ENCODE assay signal across 27 cellular contexts in genomic region chr4:40607224-40607623, GRCh38. TPM values are rescaled to one million over a fixed set of nuclear protein-coding genes. Genes with fewer than 3 reads are reported as not detected.
DNase-seq lines count a peak whose midpoint lies in the region; ATAC-seq, FAIRE-seq and TF ChIP-seq lines count a peak whose summit lies in the region.
"Had no signal": no experiment of that assay in that cellular context is flagged by ENCODE, and none has a peak within 500 bp of the region (broad histone marks: within the 10 kb centered on the region; RNA-seq: fewer than 3 reads in every experiment).

No MANE protein-coding gene starts in this region.

- WGBS in A549 (ENCODE audit: missing lambda C conversion rate): 85% methylated on average over 3 of the region's 3 CpGs
- WGBS in lower leg skin, 2 donors: 86 to 95% methylated on average over 3 of the region's 3 CpGs

- H3K36me3 ChIP-seq in HCT116 (ENCODE audit: control insufficient read depth in 1 of 2, insufficient read depth in 2 of 2, low read length in 2 of 2) (no peaks in the 10 kb centered on the region), bronchial epithelial cell (ENCODE audit: control insufficient read depth, insufficient read depth, low read length) (peaks cover 4% of the 10 kb centered on the region), left lung (no peaks in the 10 kb centered on the region)
- H3K36me3 ChIP-seq: BLaER1 had no signal

- H3K79me2 ChIP-seq in HCT116 (ENCODE audit: insufficient read depth, low read length): no peaks in the 10 kb centered on the region

- RAD21 ChIA-PET in HCT116 (lab: Charles Lee; ENCODE audit: low non-redundant PET in 1 of 2, low total read pairs in 2 of 2, uncharacterized antibody in 2 of 2, unreplicated experiment in 2 of 2): no interaction called here

- DNase-seq in A549 (ENCODE audit: low read depth in 1 of 2, low spot score in 1 of 2) (no peak), HCT116 (ENCODE audit: low read depth, low spot score) (no peak), bronchial epithelial cell (ENCODE audit: low read depth) (peak; percentile 60), left lung (no peak), sciatic nerve (ENCODE audit: low spot score) (no peak), lower leg skin (ENCODE audit: low spot score in 2 of 2) (no peak), putamen (ENCODE audit: low spot score) (no peak), NCI-H1417 treated with DMSO at 0.1 percent for 48 hours (lab: John Stamatoyannopoulos, UW) (no peak)
- DNase-seq: activated CD4-positive, alpha-beta T cell treated with anti-CD3 and anti-CD28 coated beads for 36 hours; activated naive CD4-positive, alpha-beta T cell treated with anti-CD3 and anti-CD28 coated beads for 36 hours; activated T-cell treated with anti-CD3 and anti-CD28 coated beads, Interleukin-2, amount 50 U/mL, for 4 hours; Calu3; central memory CD4-positive, alpha-beta T cell; foreskin melanocyte; hypothalamus; MM.1S; naive thymus-derived CD8-positive, alpha-beta T cell; NCI-H1436 treated with DMSO at 0.1 percent for 48 hours; NCI-H2171 treated with DMSO at 0.1 percent for 48 hours; NCI-H526 treated with DMSO at 0.1 percent for 48 hours; right cardiac atrium; SIG-M5; stimulated activated CD8-positive, alpha-beta memory T cell treated with anti-CD3 and anti-CD28 coated beads, Interleukin-4, amount 100 ng/mL, for 48 hours had no signal

- TF ChIP-seq EP300 in A549 (IDR thresholded peaks at IDR 0.05): no peak

- TF ChIP-seq POLR2A in A549 (IDR thresholded peaks at IDR 0.05; ENCODE audit: low read length): no peak
- TF ChIP-seq POLR2A in HCT116 (IDR thresholded peaks at IDR 0.05; ENCODE audit: borderline replicate concordance, extremely low read depth, insufficient read depth, insufficient read length): no peak
- TF ChIP-seq POLR2A in lower leg skin (IDR thresholded peaks at IDR 0.05): no peak

- H3K27ac ChIP-seq in A549: 0 out of 6 replicates have a peak overlapping the region, but pooled peaks of 1 of the 2 experiments have one; percentile 1
- no peak overlapping the region for H3K27ac ChIP-seq in HCT116 (ENCODE audit: low read depth, low read length)
- peak overlapping the region in 1 of 2 donors; percentile 13 for H3K27ac ChIP-seq in left lung
- H3K27ac ChIP-seq: BLaER1 had no signal

- CTCF ChIA-PET in A549 (lab: Yijun Ruan, JAX) (no interaction called here), HCT116 (lab: Charles Lee) (no interaction called here)

- no peaks in the 10 kb centered on the region for H3K9me3 ChIP-seq in A549
- no peaks in the 10 kb centered on the region for H3K9me3 ChIP-seq in HCT116 (ENCODE audit: control insufficient read depth in 1 of 2, insufficient read depth in 1 of 2, low read depth in 1 of 2, low read length in 2 of 2)
- H3K9me3 ChIP-seq in left lung: no peaks in the 10 kb centered on the region

- TF ChIP-seq CTCF in A549 (IDR thresholded peaks at IDR 0.05) (no peak), HCT116 (IDR thresholded peaks at IDR 0.05 in 2 of 3, conservative IDR thresholded peaks at IDR 0.05 in 1 of 3; ENCODE audit: borderline replicate concordance in 1 of 3, insufficient read depth in 1 of 3, low read depth in 2 of 3, low read length in 2 of 3) (no peak), bronchial epithelial cell (IDR thresholded peaks at IDR 0.05; ENCODE audit: insufficient read depth, low read length, severe bottlenecking) (no peak), left lung (IDR thresholded peaks at IDR 0.05) (no peak), lower leg skin (IDR thresholded peaks at IDR 0.05) (no peak)

- POLR2A ChIA-PET in A549 (lab: Yijun Ruan, JAX): no interaction called here
- POLR2A ChIA-PET in HCT116 (lab: Charles Lee): no interaction called here

- H3K9me2 ChIP-seq in HCT116 (ENCODE audit: insufficient read depth): no peaks in the 10 kb centered on the region

- no peaks in the 10 kb centered on the region for H4K20me1 ChIP-seq in HCT116 (ENCODE audit: insufficient read depth)
- H4K20me1 ChIP-seq: BLaER1 had no signal

- H3K27me3 ChIP-seq in HCT116 (ENCODE audit: insufficient read depth, low read length) (no peaks in the 10 kb centered on the region), bronchial epithelial cell (ENCODE audit: control insufficient read depth, insufficient read depth, low read length) (no peaks in the 10 kb centered on the region), left lung (no peaks in the 10 kb centered on the region)
- H3K27me3 ChIP-seq: BLaER1 had no signal

- TF ChIP-seq RAD21 in A549 (conservative IDR thresholded peaks at IDR 0.05 in 1 of 2, IDR thresholded peaks at IDR 0.05 in 1 of 2) (no peak), HCT116 (IDR thresholded peaks at IDR 0.05; ENCODE audit: low read depth) (no peak)

- FAIRE-seq in A549 (lab: Jason Lieb, UNC): no peak
- no peak for FAIRE-seq in bronchial epithelial cell (lab: Jason Lieb, UNC)
- FAIRE-seq: H54, islet of Langerhans, urothelium cell line had no signal

- intact Hi-C loops in HCT116 (cut with micrococcal nuclease): no loop called here
- intact Hi-C loops in left lung (cut with DNase I): no loop called here
- intact Hi-C loops in sciatic nerve (cut with DNase I): no loop called here
- intact Hi-C loops in lower leg skin (cut with DNase I; ENCODE audit: low total_unique reads): no loop called here

- no TSS peak for BruUV-seq in HCT116 (replicated peaks; lab: Mats Ljungman, UMichigan)

- H3K4me2 ChIP-seq in A549 (peak overlapping the region; percentile 28; the same call in 2 of the 3 replicates), HCT116 (ENCODE audit: low read length) (no peak overlapping the region)
- H3K4me2 ChIP-seq: BLaER1 had no signal

- H3K9ac ChIP-seq in HCT116 (ENCODE audit: low read length): no peak overlapping the region
- H3K9ac ChIP-seq: BLaER1 had no signal

- peaks cover 30% of the 10 kb centered on the region; the same call in 2 of the 3 replicates for H3K4me1 ChIP-seq in A549
- peaks cover 5 to 10% of the 10 kb centered on the region in 2 experiments; a peak in 2 of 4 replicates for H3K4me1 ChIP-seq in HCT116 (ENCODE audit: control insufficient read depth in 1 of 2, insufficient read depth in 2 of 2, low read length in 2 of 2)
- H3K4me1 ChIP-seq in left lung: peaks cover 0 to 79% of the 10 kb centered on the region in 2 donors
- H3K4me1 ChIP-seq: BLaER1 had no signal

- H2AFZ ChIP-seq in HCT116 (ENCODE audit: low read depth, low read length, poor library complexity, severe bottlenecking): no peak overlapping the region

- ATAC-seq in A549 (peak in 1 of 2 experiments; percentile 49; a peak in 1 of 6 replicates), HCT116 (no peak), left lung (peak; percentile 33), sciatic nerve (no peak)
- ATAC-seq: activated CD4-positive, alpha-beta T cell treated with anti-CD3 and anti-CD28 coated beads for 36 hours; activated T-cell treated with anti-CD3 and anti-CD28 coated beads, Interleukin-2, amount 50 U/mL, for 4 hours; naive thymus-derived CD8-positive, alpha-beta T cell; right cardiac atrium had no signal

- H3K4me3 ChIP-seq in A549 (no peak overlapping the region), HCT116 (replicated peaks in 1 of 2; ENCODE audit: low read depth in 1 of 2, low read length in 2 of 2) (no peak overlapping the region), bronchial epithelial cell (ENCODE audit: low read depth, low read length) (no peak overlapping the region), left lung (no peak overlapping the region), lower leg skin (ENCODE audit: low read depth, poor library complexity, severe bottlenecking) (no peak overlapping the region)
- H3K4me3 ChIP-seq: BLaER1 had no signal

TF ChIP-seq in A549, 52 proteins besides CTCF, POLR2A, EP300 and RAD21:
- peak in 1 of 2 experiments; percentile 24; a peak in 1 of 4 replicates for TF ChIP-seq CEBPB (IDR thresholded peaks at IDR 0.05)
- TF ChIP-seq JUN (IDR thresholded peaks at IDR 0.05): no peak
- TF ChIP-seq RNF2 (IDR thresholded peaks at IDR 0.05; ENCODE audit: borderline replicate concordance, low read depth): no peak
- no peak for TF ChIP-seq KDM5A (IDR thresholded peaks at IDR 0.05)
- no peak for TF ChIP-seq POLR2AphosphoS2 (conservative IDR thresholded peaks at IDR 0.05; ENCODE audit: low read length)
- no peak for TF ChIP-seq NFE2L2 (conservative IDR thresholded peaks at IDR 0.05; ENCODE audit: low read length)
- no peak for TF ChIP-seq BHLHE40 (IDR thresholded peaks at IDR 0.05; ENCODE audit: low read depth, low read length)

TF ChIP-seq in HCT116, 20 proteins besides CTCF, POLR2A, EP300 and RAD21:
- TF ChIP-seq POLR2AphosphoS5 (IDR thresholded peaks at IDR 0.05; ENCODE audit: low read depth, low read length): no peak
- no peak for TF ChIP-seq SRF (IDR thresholded peaks at IDR 0.05; ENCODE audit: low read depth)
- TF ChIP-seq MAX (IDR thresholded peaks at IDR 0.05): no peak
- TF ChIP-seq CEBPB (IDR thresholded peaks at IDR 0.05; ENCODE audit: low read depth): 0 out of 2 replicates have a peak, but pooled peaks have one; percentile 36
- TF ChIP-seq EZH2 (IDR thresholded peaks at IDR 0.05): no peak

RNA-seq across cellular contexts. Expression of gene RBM47, which starts 22.4 kb away (rescaled TPM):
- polyA plus RNA-seq in A549 (2011; rRNA removed): 37.3 and 38.1 TPM in 2 replicates
- polyA plus RNA-seq in A549 (2012; cell fraction: cytosol; rRNA removed): 53.4 and 68.8 TPM in 2 replicates
- polyA plus RNA-seq in A549 (2012; cell fraction: nucleus; rRNA removed): 63.9 and 115 TPM in 2 replicates
- polyA plus RNA-seq in A549 (2017; fragmentation: RNase III; extraction: RNeasy Plus Mini Kit Qiagen cat#74134 plus additional on column Dnase treatment): 33.2 to 43.3 TPM (median 41.5 TPM) in 3 replicates
- polyA minus RNA-seq in A549 (2011; rRNA and poly(A)+ RNA removed): 37.6 and 44.1 TPM in 2 replicates
- 22.2 TPM for total RNA-seq in HCT116 (2021; ENCODE audit: unreplicated experiment)
- polyA plus RNA-seq in HCT116 (2012): 10.4 and 14.2 TPM in 2 replicates
- total RNA-seq in bronchial epithelial cell: 35.0 and 42.9 TPM in 2 replicates
- total RNA-seq in left lung: 100 to 1,000 TPM in 1 of 2 donors, 10 to 100 TPM in 1; 83.5 to 110 TPM
- 21.0 TPM for total RNA-seq in sciatic nerve
- 10 to 100 TPM; 38.4 to 73.8 (median 46.9) TPM for total RNA-seq in lower leg skin
